ENCODE assay signal across 33 cellular contexts in the genomic region with DNA sequence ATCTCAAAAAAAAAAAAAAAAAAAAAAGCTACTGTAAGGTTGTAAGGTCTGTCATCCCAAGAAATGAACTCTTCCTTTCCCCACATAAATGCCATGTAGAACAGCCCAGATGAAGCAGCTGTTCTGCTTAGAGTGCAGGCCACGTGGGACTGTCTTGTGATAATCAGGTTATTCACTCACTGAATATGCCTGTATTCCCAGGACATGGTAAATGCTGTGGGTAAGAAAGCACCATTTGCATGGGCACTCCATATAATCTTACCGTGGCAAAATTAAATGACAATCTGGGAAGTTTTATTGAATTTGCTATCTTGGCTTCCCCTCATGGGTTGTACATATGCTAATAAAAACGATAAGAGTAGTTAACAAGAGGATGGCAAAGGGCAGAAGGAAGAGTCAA.
"Had no signal": no experiment of that assay in that cellular context is flagged by ENCODE, and none has a peak within 500 bp of the region (broad histone marks: within the 10 kb centered on the region; RNA-seq: fewer than 3 reads in every experiment).

No MANE protein-coding gene starts in this region.

- H3K9me3 ChIP-seq: adrenal gland, Peyer's patch had no signal

- H3K4me3 ChIP-seq: adrenal gland, K562, Peyer's patch had no signal

- DNase-seq: activated B cell treated with CpG ODN at 0.5 μM for 24 hours; activated CD4-positive, alpha-beta memory T cell treated with anti-CD3 and anti-CD28 coated beads for 36 hours; activated CD4-positive, alpha-beta T cell treated with anti-CD3 and anti-CD28 coated beads for 4 hours; activated CD4-positive, alpha-beta T cell treated with anti-CD3 and anti-CD28 coated beads, Interleukin-2, amount 50 U/mL, for 1 hour; activated CD4-positive, CD25-positive, alpha-beta regulatory T cell treated with anti-CD3 and anti-CD28 coated beads, Interleukin-2, amount 50 U/mL, for 72 hours; activated CD8-positive, alpha-beta memory T cell treated with anti-CD3 and anti-CD28 coated beads, Interleukin-2, amount 50 U/mL, for 4 hours; activated gamma-delta T cell treated with Interleukin-2 at 50 U/mL for 16 hours; activated naive CD4-positive, alpha-beta T cell treated with anti-CD3 and anti-CD28 coated beads for 36 hours; activated T-cell treated with anti-CD3 and anti-CD28 coated beads for 4 hours; activated T-cell treated with anti-CD3 and anti-CD28 coated beads, Interleukin-2, amount 50 U/mL, for 4 hours; adrenal gland; caudate nucleus; cerebellar nuclear complex; NCI-H1092 treated with DMSO at 0.1 percent for 48 hours; NCI-H1417; NCI-H146; NCI-H187; NCI-H2029 treated with DMSO at 0.1 percent for 48 hours; NCI-H2227 treated with DMSO at 0.1 percent for 48 hours; NCI-H446; NCI-H510A treated with DMSO at 0.1 percent for 48 hours; NCI-H526 treated with DMSO at 0.1 percent for 48 hours; NK-92 treated with Interleukin-12 subunit alpha and Interleukin-12 subunit beta, amount 100 ng/mL, for 24 hours; PC-3; Peyer's patch; RPMI8226; SIG-M5; T-cell; T-helper 2 cell; T-helper 9 cell had no signal

- H3K27me3 ChIP-seq: adrenal gland, Peyer's patch had no signal

- H3K27ac ChIP-seq: adrenal gland, Peyer's patch, VCaP had no signal

- H3K36me3 ChIP-seq: adrenal gland, Peyer's patch had no signal

- ATAC-seq: activated naive CD4-positive, alpha-beta T cell treated with anti-CD3 and anti-CD28 coated beads, Interleukin-2, amount 50 U/mL, for 72 hours; activated T-cell treated with anti-CD3 and anti-CD28 coated beads, Interleukin-2, amount 50 U/mL, for 4 hours; K562; PC-3; T-cell had no signal

- H3K4me1 ChIP-seq: adrenal gland, Peyer's patch had no signal
